In the genomic region with DNA sequence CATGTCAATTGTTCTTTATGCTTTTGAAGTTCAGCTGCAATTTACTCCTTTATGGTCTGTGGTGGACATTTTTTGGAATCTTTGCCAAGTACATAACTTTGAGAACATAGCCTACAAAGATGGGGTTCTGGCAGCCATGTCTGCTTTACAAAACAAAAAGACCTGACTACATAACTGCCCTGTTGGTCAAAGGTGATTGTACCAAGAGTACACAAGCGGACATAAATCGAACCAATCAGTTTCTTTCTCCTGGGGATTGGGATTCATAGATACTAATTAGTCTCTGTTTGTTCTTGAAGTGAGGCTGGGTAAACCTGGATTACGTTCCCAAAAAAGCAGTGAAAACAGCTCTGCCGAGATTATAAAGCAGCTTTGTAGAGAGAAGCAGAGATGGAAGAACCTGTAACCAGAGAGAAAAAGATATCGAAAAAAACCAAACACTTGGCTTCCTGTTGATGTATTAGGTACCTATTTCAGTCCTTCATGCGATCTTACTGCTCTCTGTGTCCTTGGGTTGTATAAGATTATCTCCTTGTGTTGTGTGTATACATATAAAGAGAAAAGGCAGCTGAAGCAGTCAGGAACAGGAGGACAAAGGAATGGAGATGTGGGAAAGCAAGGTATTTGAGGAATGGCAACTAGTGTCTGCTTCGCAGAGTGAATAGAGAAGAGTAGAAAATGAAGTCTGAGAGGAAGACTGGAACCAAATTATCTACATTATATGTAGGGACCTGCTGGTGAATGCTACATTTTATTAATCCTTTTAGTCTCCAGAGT, we compare ENCODE assay signal across 15 cellular contexts. TPM values are rescaled to one million over a fixed set of nuclear protein-coding genes. Genes with fewer than 3 reads are reported as not detected.
A peak's percentile ranks its signal among the peaks of the same experiment; 100 is the strongest.
DNase-seq lines count a peak whose midpoint lies in the region; ATAC-seq and TF ChIP-seq lines count a peak whose summit lies in the region.
"Had no signal": no experiment of that assay in that cellular context is flagged by ENCODE, and none has a peak within 500 bp of the region (broad histone marks: within the 10 kb centered on the region; RNA-seq: fewer than 3 reads in every experiment).

No MANE protein-coding gene starts in this region.

- no peak for TF ChIP-seq CTCF in Calu3 (IDR thresholded peaks at IDR 0.05; ENCODE audit: unreplicated experiment)

- ATAC-seq in activated T-helper 17 cell treated with anti-CD3 and anti-CD28 coated beads, Interleukin-2, amount 50 U/mL, for 72 hours (replicated peaks) = no peak
- ATAC-seq in naive thymus-derived CD8-positive, alpha-beta T cell = no peak
- no peak for ATAC-seq in GM19395 (IDR thresholded peaks at IDR 0.05; ENCODE audit: unreplicated experiment)
- ATAC-seq: gastroesophageal sphincter, left lung had no signal

- no peak for DNase-seq in activated T-cell treated with anti-CD3 and anti-CD28 coated beads, Interleukin-2, amount 50 U/mL, for 24 hours
- DNase-seq in activated T-cell treated with anti-CD3 and anti-CD28 coated beads, Interleukin-2, amount 50 U/mL, for 48 hours = no peak
- DNase-seq in Calu3 = no peak
- no peak for DNase-seq in naive thymus-derived CD8-positive, alpha-beta T cell
- DNase-seq in NCI-H1048 (lab: John Stamatoyannopoulos, UW) = no peak
- DNase-seq in SKM-1 (lab: John Stamatoyannopoulos, UW; ENCODE audit: unreplicated experiment) = no peak
- DNase-seq: left lung; MM.1S; NCI-H2029; NCI-H510A treated with DMSO at 0.1 percent for 48 hours; OCI-M1; stimulated activated CD4-positive, alpha-beta T cell treated with anti-CD3 and anti-CD28 coated beads, Interleukin-4, amount 100 ng/mL, for 1 hour had no signal

- no TSS peak for BruUV-seq in Calu3 (replicated peaks; lab: Mats Ljungman, UMichigan)

- H3K27me3 Mint-ChIP-seq in activated T-cell treated with anti-CD3 and anti-CD28 coated beads, Interleukin-2, amount 50 U/mL, for 24 hours = no peaks in the 10 kb centered on the region
- peaks cover 14% of the 10 kb centered on the region for H3K27me3 Mint-ChIP-seq in Calu3 (ENCODE audit: unreplicated experiment)
- no peaks in the 10 kb centered on the region for H3K27me3 Mint-ChIP-seq in activated T-helper 17 cell treated with anti-CD3 and anti-CD28 coated beads, Interleukin-2, amount 50 U/mL, for 72 hours
- peaks cover 0 to 1% (median 0%) of the 10 kb centered on the region in 5 donors for H3K27me3 Mint-ChIP-seq in naive thymus-derived CD8-positive, alpha-beta T cell

- peaks cover 30% of the 10 kb centered on the region for H3K4me1 Mint-ChIP-seq in activated T-cell treated with anti-CD3 and anti-CD28 coated beads, Interleukin-2, amount 50 U/mL, for 24 hours (ENCODE audit: low read depth)
- H3K4me1 Mint-ChIP-seq in Calu3 (ENCODE audit: low read depth, unreplicated experiment) = peaks cover 25% of the 10 kb centered on the region
- peaks cover 13% of the 10 kb centered on the region for H3K4me1 Mint-ChIP-seq in activated T-helper 17 cell treated with anti-CD3 and anti-CD28 coated beads, Interleukin-2, amount 50 U/mL, for 72 hours
- peaks cover 12 to 37% (median 34%) of the 10 kb centered on the region in 4 donors for H3K4me1 Mint-ChIP-seq in naive thymus-derived CD8-positive, alpha-beta T cell

- H3K36me3 Mint-ChIP-seq in activated T-cell treated with anti-CD3 and anti-CD28 coated beads, Interleukin-2, amount 50 U/mL, for 24 hours (ENCODE audit: low read depth) = peaks cover 21% of the 10 kb centered on the region
- peaks cover 37% of the 10 kb centered on the region for H3K36me3 Mint-ChIP-seq in Calu3 (ENCODE audit: insufficient read depth, unreplicated experiment)
- H3K36me3 Mint-ChIP-seq in activated T-helper 17 cell treated with anti-CD3 and anti-CD28 coated beads, Interleukin-2, amount 50 U/mL, for 72 hours (ENCODE audit: low read depth) = peaks cover 9% of the 10 kb centered on the region
- no peaks in the 10 kb centered on the region for H3K36me3 Mint-ChIP-seq in naive thymus-derived CD8-positive, alpha-beta T cell

- POLR2A ChIA-PET in naive thymus-derived CD8-positive, alpha-beta T cell (lab: Charles Lee) = interaction anchor here (0.6 kb wide), 1 partner anchor 8 kb away, joined by 3 read pairs; no protein-coding TSS in a partner anchor

- CTCF ChIA-PET in Calu3 (lab: Charles Lee) = no interaction called here

- no peaks in the 10 kb centered on the region for H3K9me3 Mint-ChIP-seq in activated T-cell treated with anti-CD3 and anti-CD28 coated beads, Interleukin-2, amount 50 U/mL, for 24 hours
- H3K9me3 Mint-ChIP-seq in Calu3 (ENCODE audit: low read depth, unreplicated experiment) = no peaks in the 10 kb centered on the region
- no peaks in the 10 kb centered on the region for H3K9me3 Mint-ChIP-seq in activated T-helper 17 cell treated with anti-CD3 and anti-CD28 coated beads, Interleukin-2, amount 50 U/mL, for 72 hours
- H3K9me3 Mint-ChIP-seq in naive thymus-derived CD8-positive, alpha-beta T cell = no peaks in the 10 kb centered on the region

- intact Hi-C loops in Calu3 (cut with micrococcal nuclease; ENCODE audit: unreplicated experiment) = no loop called here

- no peak overlapping the region for H3K27ac Mint-ChIP-seq in activated T-cell treated with anti-CD3 and anti-CD28 coated beads, Interleukin-2, amount 50 U/mL, for 24 hours
- H3K27ac Mint-ChIP-seq in Calu3 (ENCODE audit: unreplicated experiment) = no peak overlapping the region
- no peak overlapping the region for H3K27ac Mint-ChIP-seq in activated T-helper 17 cell treated with anti-CD3 and anti-CD28 coated beads, Interleukin-2, amount 50 U/mL, for 72 hours
- H3K27ac Mint-ChIP-seq in naive thymus-derived CD8-positive, alpha-beta T cell = peak overlapping the region in 7 of 10 donors; percentile 4 to 95 (median 61)

- peak overlapping the region; percentile 5 for H3K4me3 Mint-ChIP-seq in activated T-cell treated with anti-CD3 and anti-CD28 coated beads, Interleukin-2, amount 50 U/mL, for 24 hours
- peak overlapping the region; percentile 8 for H3K4me3 Mint-ChIP-seq in Calu3 (ENCODE audit: low read depth, unreplicated experiment)
- H3K4me3 Mint-ChIP-seq in activated T-helper 17 cell treated with anti-CD3 and anti-CD28 coated beads, Interleukin-2, amount 50 U/mL, for 72 hours = peak overlapping the region; percentile 99
- H3K4me3 Mint-ChIP-seq in naive thymus-derived CD8-positive, alpha-beta T cell = peak overlapping the region in 8 of 10 donors; percentile 16 to 76 (median 60)

RNA-seq across cellular contexts. Expression of a gene that starts 2.7 kb away (rescaled TPM):
- 75.0 and 80.5 TPM in 2 replicates for total RNA-seq in Calu3 (2022)
- total RNA-seq in activated T-helper 17 cell treated with anti-CD3 and anti-CD28 coated beads, Interleukin-2, amount 50 U/mL, for 72 hours = 10 to 100 TPM; 26.1 to 32.0 TPM
- 10 to 100 TPM; 32.8 to 33.8 TPM for total RNA-seq in naive thymus-derived CD8-positive, alpha-beta T cell
- polyA plus RNA-seq in naive thymus-derived CD8-positive, alpha-beta T cell = 1 to 10 TPM; 3.7 to 4.5 (median 3.8) TPM

Comparison
In these comparisons a context has a peak if more than half of its experiments do, and no peak if none do; other contexts are left out.
1. H3K27ac Mint-ChIP-seq: peak in naive thymus-derived CD8-positive, alpha-beta T cell (7 of 10); none in activated T-cell treated with anti-CD3 and anti-CD28 coated beads, Interleukin-2, amount 50 U/mL, for 24 hours (single experiment), Calu3 (single experiment) and activated T-helper 17 cell treated with anti-CD3 and anti-CD28 coated beads, Interleukin-2, amount 50 U/mL, for 72 hours (single experiment).
2. H3K4me3 Mint-ChIP-seq: peak in every context shown above with its lines; median percentile 99 in activated T-helper 17 cell treated with anti-CD3 and anti-CD28 coated beads, Interleukin-2, amount 50 U/mL, for 72 hours; 60 in naive thymus-derived CD8-positive, alpha-beta T cell; 8 in Calu3; 5 in activated T-cell treated with anti-CD3 and anti-CD28 coated beads, Interleukin-2, amount 50 U/mL, for 24 hours.